In genomic region chr1:1231400-1232223, GRCh38 we compare ENCODE assay signal across 8 cellular contexts. TPM values are rescaled to one million over a fixed set of nuclear protein-coding genes. Genes with fewer than 3 reads are reported as not detected.
DNase-seq lines count a peak whose midpoint lies in the region; ATAC-seq, FAIRE-seq and TF ChIP-seq lines count a peak whose summit lies in the region.

Gene SDF4 (minus strand): TSS chr1:1232001. CDS start chr1:1228772, 3,229 bp downstream.

- peaks cover 47% of the 10 kb centered on the region for H3K36me3 Mint-ChIP-seq in activated T-helper 17 cell treated with anti-CD3 and anti-CD28 coated beads, Interleukin-2, amount 50 U/mL, for 72 hours (ENCODE audit: low read depth)
- peaks cover 0 to 19% (median 5%) of the 10 kb centered on the region in 5 donors for H3K36me3 Mint-ChIP-seq in naive thymus-derived CD4-positive, alpha-beta T cell
- peaks cover 25% of the 10 kb centered on the region for H3K36me3 Mint-ChIP-seq in stimulated activated memory B cell treated with anti-CD40 and anti-IgM and Interleukin-4, amounts not matched to agents 10 μg/mL and 1 μg/mL and 100 μg/mL, for 72 hours

- POLR2A ChIA-PET in RWPE1 (lab: Yijun Ruan, JAX; ENCODE audit: low non-redundant PET): interaction anchor here (0.7 kb wide), 1 partner anchor 40 kb away, joined by 3 read pairs; no protein-coding TSS in a partner anchor
- POLR2A ChIA-PET in naive thymus-derived CD4-positive, alpha-beta T cell (lab: Charles Lee): interaction anchor here (0.7 to 1.7 kb wide), 6 partner anchors 16 to 176 kb away, joined by 3 to 7 read pairs (median 4); partner anchors contain the start of gene AURKAIP1

- peak within 1 kb of the TSS; percentile 95 for H3K27ac Mint-ChIP-seq in activated T-helper 17 cell treated with anti-CD3 and anti-CD28 coated beads, Interleukin-2, amount 50 U/mL, for 72 hours
- H3K27ac Mint-ChIP-seq in naive thymus-derived CD4-positive, alpha-beta T cell: peak within 1 kb of the TSS; percentile 68 to 94 (median 92)
- peak within 1 kb of the TSS; percentile 83 for H3K27ac Mint-ChIP-seq in stimulated activated memory B cell treated with anti-CD40 and anti-IgM and Interleukin-4, amounts not matched to agents 10 μg/mL and 1 μg/mL and 100 μg/mL, for 72 hours

- H3K9me3 ChIP-seq in fibroblast of lung (ENCODE audit: control insufficient read depth, insufficient read depth, low read depth, low read length): no peaks in the 10 kb centered on the region
- no peaks in the 10 kb centered on the region for H3K9me3 ChIP-seq in naive thymus-derived CD4-positive, alpha-beta T cell (ENCODE audit: control insufficient read depth in 2 of 3, low read length in 3 of 3)

- H3K4me1 Mint-ChIP-seq in activated T-helper 17 cell treated with anti-CD3 and anti-CD28 coated beads, Interleukin-2, amount 50 U/mL, for 72 hours: peaks cover 19% of the 10 kb centered on the region
- H3K4me1 Mint-ChIP-seq in naive thymus-derived CD4-positive, alpha-beta T cell: peaks cover 16 to 42% (median 33%) of the 10 kb centered on the region in 7 donors
- H3K4me1 Mint-ChIP-seq in stimulated activated memory B cell treated with anti-CD40 and anti-IgM and Interleukin-4, amounts not matched to agents 10 μg/mL and 1 μg/mL and 100 μg/mL, for 72 hours: peaks cover 43% of the 10 kb centered on the region

- H3K9me3 Mint-ChIP-seq in activated T-helper 17 cell treated with anti-CD3 and anti-CD28 coated beads, Interleukin-2, amount 50 U/mL, for 72 hours: no peaks in the 10 kb centered on the region
- peaks cover 0 to 1% (median 0%) of the 10 kb centered on the region in 11 donors for H3K9me3 Mint-ChIP-seq in naive thymus-derived CD4-positive, alpha-beta T cell
- H3K9me3 Mint-ChIP-seq in stimulated activated memory B cell treated with anti-CD40 and anti-IgM and Interleukin-4, amounts not matched to agents 10 μg/mL and 1 μg/mL and 100 μg/mL, for 72 hours: no peaks in the 10 kb centered on the region

- peak; percentile 74 for TF ChIP-seq POLR2A in H54 (IDR thresholded peaks at IDR 0.05; ENCODE audit: low read depth, low read length)

- H3K27me3 Mint-ChIP-seq in activated T-helper 17 cell treated with anti-CD3 and anti-CD28 coated beads, Interleukin-2, amount 50 U/mL, for 72 hours: no peaks in the 10 kb centered on the region
- H3K27me3 Mint-ChIP-seq in naive thymus-derived CD4-positive, alpha-beta T cell: no peaks in the 10 kb centered on the region
- H3K27me3 Mint-ChIP-seq in stimulated activated memory B cell treated with anti-CD40 and anti-IgM and Interleukin-4, amounts not matched to agents 10 μg/mL and 1 μg/mL and 100 μg/mL, for 72 hours: no peaks in the 10 kb centered on the region

- H4K20me1 ChIP-seq in fibroblast of lung (ENCODE audit: control insufficient read depth, extremely low read depth, insufficient read depth, low read length): no peaks in the 10 kb centered on the region

- H3K4me3 Mint-ChIP-seq in activated T-helper 17 cell treated with anti-CD3 and anti-CD28 coated beads, Interleukin-2, amount 50 U/mL, for 72 hours: peak within 1 kb of the TSS; percentile 96
- peak within 1 kb of the TSS; percentile 89 to 96 (median 93) for H3K4me3 Mint-ChIP-seq in naive thymus-derived CD4-positive, alpha-beta T cell
- H3K4me3 Mint-ChIP-seq in stimulated activated memory B cell treated with anti-CD40 and anti-IgM and Interleukin-4, amounts not matched to agents 10 μg/mL and 1 μg/mL and 100 μg/mL, for 72 hours: peak within 1 kb of the TSS; percentile 91

- peaks cover 23% of the 10 kb centered on the region for H3K36me3 ChIP-seq in fibroblast of lung (ENCODE audit: control insufficient read depth, insufficient read depth, low read length)
- peaks cover 0 to 36% (median 0%) of the 10 kb centered on the region in 3 experiments for H3K36me3 ChIP-seq in naive thymus-derived CD4-positive, alpha-beta T cell (ENCODE audit: control insufficient read depth in 2 of 3, insufficient read depth in 3 of 3, low read length in 3 of 3)

- TF ChIP-seq CTCF in RWPE1 (conservative IDR thresholded peaks at IDR 0.05; ENCODE audit: low read depth) (no peak), fibroblast of lung (conservative IDR thresholded peaks at IDR 0.05 in 1 of 2, IDR thresholded peaks at IDR 0.05 in 1 of 2; ENCODE audit: low read depth in 1 of 2, low read length in 2 of 2) (no peak)

- peaks cover 7% of the 10 kb centered on the region for H3K4me1 ChIP-seq in fibroblast of lung (ENCODE audit: control insufficient read depth, extremely low read depth, insufficient read depth, low read length)
- H3K4me1 ChIP-seq in naive thymus-derived CD4-positive, alpha-beta T cell (ENCODE audit: control insufficient read depth in 2 of 2, insufficient read depth in 2 of 2, low read length in 2 of 2): peaks cover 12 to 28% of the 10 kb centered on the region in 2 donors

- H3K9ac ChIP-seq in fibroblast of lung (ENCODE audit: insufficient read depth, low read length): peak within 1 kb of the TSS; percentile 96

- H2AFZ ChIP-seq in fibroblast of lung (ENCODE audit: low read length): peak within 1 kb of the TSS; percentile 33

- no peaks in the 10 kb centered on the region for H3K27me3 ChIP-seq in fibroblast of lung (ENCODE audit: control insufficient read depth, insufficient read depth, low read length)
- H3K27me3 ChIP-seq in naive thymus-derived CD4-positive, alpha-beta T cell (ENCODE audit: control insufficient read depth in 2 of 2, insufficient read depth in 2 of 2, low read length in 2 of 2): no peaks in the 10 kb centered on the region

- peak; percentile 98 for ATAC-seq in activated T-helper 17 cell treated with anti-CD3 and anti-CD28 coated beads, Interleukin-2, amount 50 U/mL, for 72 hours (replicated peaks)
- ATAC-seq in naive thymus-derived CD4-positive, alpha-beta T cell: peak; percentile 96
- ATAC-seq in stimulated activated memory B cell treated with anti-CD40 and anti-IgM and Interleukin-4, amounts not matched to agents 10 μg/mL and 1 μg/mL and 100 μg/mL, for 72 hours: peak; percentile 97

- peak within 1 kb of the TSS; percentile 67 to 86 (median 78) for H3K4me3 ChIP-seq in fibroblast of lung (replicated peaks in 1 of 4; ENCODE audit: control extremely low read depth in 1 of 4, insufficient read depth in 1 of 4, low read depth in 3 of 4, low read length in 4 of 4)
- peak within 1 kb of the TSS; percentile 90 for H3K4me3 ChIP-seq in naive thymus-derived CD4-positive, alpha-beta T cell (ENCODE audit: low read length)

- intact Hi-C loops in naive thymus-derived CD4-positive, alpha-beta T cell (cut with micrococcal nuclease): loop anchor here (1.0 to 2.0 kb wide), 9 partner anchors 20 to 219 kb away; partner anchors contain the start of genes C1orf159 (in 2 of the 2), PUSL1 (in 2 of the 2), UBE2J2 (in 2 of the 2) and AURKAIP1 (in 1 of the 2)

- peak within 1 kb of the TSS; percentile 88 for H3K4me2 ChIP-seq in fibroblast of lung (ENCODE audit: extremely low read depth, insufficient read depth, low read length)

- H3K79me2 ChIP-seq in fibroblast of lung (ENCODE audit: control insufficient read depth, insufficient read depth, low read length): peaks cover 61% of the 10 kb centered on the region

- DNase-seq in EL (peak; percentile 96), H54 (ENCODE audit: insufficient read length, low spot score) (peak; percentile 98), LoVo (ENCODE audit: low spot score) (peak; percentile 97), RWPE1 (ENCODE audit: low spot score) (peak; percentile 99), fibroblast of lung (ENCODE audit: low read depth in 2 of 2) (peak; percentile 95 to 97)
- peak; percentile 90 to 98 (median 96) for DNase-seq in naive thymus-derived CD4-positive, alpha-beta T cell

- CTCF ChIA-PET in RWPE1 (lab: Yijun Ruan, JAX): interaction anchor here (0.5 to 2.2 kb wide), 5 partner anchors 16 to 127 kb away, joined by 3 to 14 read pairs (median 4); no protein-coding TSS in a partner anchor
- CTCF ChIA-PET in naive thymus-derived CD4-positive, alpha-beta T cell (lab: Charles Lee): no interaction called here

- H3K27ac ChIP-seq in RWPE1 (peak within 1 kb of the TSS; percentile 81), fibroblast of lung (ENCODE audit: insufficient read depth, low read length) (peak within 1 kb of the TSS; percentile 91)
- H3K27ac ChIP-seq in naive thymus-derived CD4-positive, alpha-beta T cell (ENCODE audit: low read depth, low read length): peak within 1 kb of the TSS; percentile 96

- no peak for FAIRE-seq in H54 (lab: Jason Lieb, UNC)

RNA-seq across cellular contexts. Expression of gene SDF4, which starts in this region (rescaled TPM):
- total RNA-seq in activated T-helper 17 cell treated with anti-CD3 and anti-CD28 coated beads, Interleukin-2, amount 50 U/mL, for 72 hours: 100 to 1,000 TPM; 169 to 773 TPM
- 81.9 and 127 TPM in 2 replicates for total RNA-seq in fibroblast of lung
- polyA plus RNA-seq in fibroblast of lung: 133 and 180 TPM in 2 replicates
- polyA plus RNA-seq in fibroblast of lung (2012): 157 and 221 TPM in 2 replicates
- polyA minus RNA-seq in fibroblast of lung (ENCODE audit: low replicate concordance): 90.8 and 94.6 TPM in 2 replicates
- total RNA-seq in naive thymus-derived CD4-positive, alpha-beta T cell: 100 to 1,000 TPM in 4 of 5 experiments, 10 to 100 TPM in 1; 75.8 to 124 (median 110) TPM
- 10 to 100 TPM; 74.8 to 90.7 TPM for polyA plus RNA-seq in naive thymus-derived CD4-positive, alpha-beta T cell

Comparison
In these comparisons a context has a peak if more than half of its experiments do, and no peak if none do; other contexts are left out.
1. Peak in every context shown above with its lines: DNase-seq, ATAC-seq, H3K4me3 ChIP-seq and H3K27ac ChIP-seq.